Comparison of ENCODE assay signal across 9 cellular contexts in the genomic region with DNA sequence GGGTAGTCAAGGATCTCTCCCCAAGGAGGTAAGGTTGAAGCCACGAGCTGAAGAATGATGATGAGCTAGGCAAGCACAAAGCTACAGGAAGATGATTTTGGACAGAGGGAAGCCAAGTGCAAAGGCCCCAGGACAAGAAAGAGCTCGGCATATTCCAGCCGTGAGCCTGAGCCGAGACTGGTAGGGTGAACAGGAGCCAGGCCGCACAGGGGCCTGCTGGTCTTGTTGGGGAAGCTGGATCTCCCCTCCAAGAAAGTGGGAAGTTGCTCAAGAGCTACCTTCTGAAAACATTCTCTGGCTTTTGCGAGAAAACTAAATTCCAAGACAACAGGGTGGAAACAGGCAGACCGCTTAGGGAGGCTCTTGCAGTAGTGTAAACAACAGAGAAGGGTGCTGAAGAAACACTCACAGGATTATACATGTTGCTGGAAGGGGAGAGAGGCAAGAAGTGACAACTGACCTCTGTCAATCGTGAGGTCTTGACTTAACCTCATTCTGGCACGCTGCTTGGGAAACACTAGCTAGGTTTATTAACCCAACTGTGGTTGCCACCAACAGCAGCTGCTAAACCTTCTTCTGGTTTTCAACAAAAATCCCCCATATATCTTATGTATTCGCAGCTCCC.
"Had no signal": no experiment of that assay in that cellular context is flagged by ENCODE, and none has a peak within 500 bp of the region (broad histone marks: within the 10 kb centered on the region; RNA-seq: fewer than 3 reads in every experiment).

No MANE protein-coding gene starts in this region.

- H3K9me3 Mint-ChIP-seq: activated naive CD4-positive, alpha-beta T cell treated with anti-CD3 and anti-CD28 coated beads, Interleukin-2, amount 50 U/mL, for 24 hours had no signal

- H3K4me1 Mint-ChIP-seq: activated naive CD4-positive, alpha-beta T cell treated with anti-CD3 and anti-CD28 coated beads, Interleukin-2, amount 50 U/mL, for 24 hours had no signal

- H3K4me3 ChIP-seq: breast epithelium, gastrocnemius medialis, tibial artery had no signal

- H3K4me1 ChIP-seq: breast epithelium, tibial artery had no signal

- ATAC-seq: activated CD4-positive, CD25-positive, alpha-beta regulatory T cell treated with anti-CD3 and anti-CD28 coated beads, Interleukin-2, amount 50 U/mL, for 24 hours; gastrocnemius medialis had no signal

- H3K36me3 ChIP-seq: breast epithelium, gastrocnemius medialis, tibial artery had no signal

- H3K4me3 Mint-ChIP-seq: activated naive CD4-positive, alpha-beta T cell treated with anti-CD3 and anti-CD28 coated beads, Interleukin-2, amount 50 U/mL, for 24 hours; T-helper 2 cell treated with Interferon-gamma antibody and Interleukin-4, amounts not matched to agents 5 μg/mL and 100 μg/mL, for 36 hours had no signal

- H3K27me3 ChIP-seq: breast epithelium, gastrocnemius medialis, tibial artery had no signal

- H3K27me3 Mint-ChIP-seq: activated naive CD4-positive, alpha-beta T cell treated with anti-CD3 and anti-CD28 coated beads, Interleukin-2, amount 50 U/mL, for 24 hours had no signal

- H3K9me3 ChIP-seq: breast epithelium, gastrocnemius medialis, tibial artery had no signal

- H3K27ac Mint-ChIP-seq: activated naive CD4-positive, alpha-beta T cell treated with anti-CD3 and anti-CD28 coated beads, Interleukin-2, amount 50 U/mL, for 24 hours; activated T-helper 2 cell treated with anti-CD3 and anti-CD28 coated beads, Interferon-gamma antibody, Interleukin-2, Interleukin-4, amounts not matched to agents 10 μg/mL and 5 μg/mL and 100 μg/mL, durations not matched to agents 14 hours and 24 hours and 36 hours; T-helper 2 cell treated with Interferon-gamma antibody and Interleukin-4, amounts not matched to agents 5 μg/mL and 100 μg/mL, for 36 hours had no signal

- H3K27ac ChIP-seq: breast epithelium, gastrocnemius medialis, tibial artery had no signal

- DNase-seq: gastrocnemius medialis; retina; stimulated activated CD4-positive, alpha-beta T cell treated with anti-CD3 and anti-CD28 coated beads, Interleukin-4, amount 100 ng/mL, for 4 hours; tibial artery had no signal
